ENCODE assay signal across 1 cellular context in genomic region chr3:70053293-70053692, GRCh38.
TF ChIP-seq lines count a peak whose summit lies in the region.

No MANE protein-coding gene starts in this region.

TF ChIP-seq in GM23338, 12 proteins besides CTCF, POLR2A, EP300 and RAD21 (continued from another document):
- TF ChIP-seq, protein P1, sequence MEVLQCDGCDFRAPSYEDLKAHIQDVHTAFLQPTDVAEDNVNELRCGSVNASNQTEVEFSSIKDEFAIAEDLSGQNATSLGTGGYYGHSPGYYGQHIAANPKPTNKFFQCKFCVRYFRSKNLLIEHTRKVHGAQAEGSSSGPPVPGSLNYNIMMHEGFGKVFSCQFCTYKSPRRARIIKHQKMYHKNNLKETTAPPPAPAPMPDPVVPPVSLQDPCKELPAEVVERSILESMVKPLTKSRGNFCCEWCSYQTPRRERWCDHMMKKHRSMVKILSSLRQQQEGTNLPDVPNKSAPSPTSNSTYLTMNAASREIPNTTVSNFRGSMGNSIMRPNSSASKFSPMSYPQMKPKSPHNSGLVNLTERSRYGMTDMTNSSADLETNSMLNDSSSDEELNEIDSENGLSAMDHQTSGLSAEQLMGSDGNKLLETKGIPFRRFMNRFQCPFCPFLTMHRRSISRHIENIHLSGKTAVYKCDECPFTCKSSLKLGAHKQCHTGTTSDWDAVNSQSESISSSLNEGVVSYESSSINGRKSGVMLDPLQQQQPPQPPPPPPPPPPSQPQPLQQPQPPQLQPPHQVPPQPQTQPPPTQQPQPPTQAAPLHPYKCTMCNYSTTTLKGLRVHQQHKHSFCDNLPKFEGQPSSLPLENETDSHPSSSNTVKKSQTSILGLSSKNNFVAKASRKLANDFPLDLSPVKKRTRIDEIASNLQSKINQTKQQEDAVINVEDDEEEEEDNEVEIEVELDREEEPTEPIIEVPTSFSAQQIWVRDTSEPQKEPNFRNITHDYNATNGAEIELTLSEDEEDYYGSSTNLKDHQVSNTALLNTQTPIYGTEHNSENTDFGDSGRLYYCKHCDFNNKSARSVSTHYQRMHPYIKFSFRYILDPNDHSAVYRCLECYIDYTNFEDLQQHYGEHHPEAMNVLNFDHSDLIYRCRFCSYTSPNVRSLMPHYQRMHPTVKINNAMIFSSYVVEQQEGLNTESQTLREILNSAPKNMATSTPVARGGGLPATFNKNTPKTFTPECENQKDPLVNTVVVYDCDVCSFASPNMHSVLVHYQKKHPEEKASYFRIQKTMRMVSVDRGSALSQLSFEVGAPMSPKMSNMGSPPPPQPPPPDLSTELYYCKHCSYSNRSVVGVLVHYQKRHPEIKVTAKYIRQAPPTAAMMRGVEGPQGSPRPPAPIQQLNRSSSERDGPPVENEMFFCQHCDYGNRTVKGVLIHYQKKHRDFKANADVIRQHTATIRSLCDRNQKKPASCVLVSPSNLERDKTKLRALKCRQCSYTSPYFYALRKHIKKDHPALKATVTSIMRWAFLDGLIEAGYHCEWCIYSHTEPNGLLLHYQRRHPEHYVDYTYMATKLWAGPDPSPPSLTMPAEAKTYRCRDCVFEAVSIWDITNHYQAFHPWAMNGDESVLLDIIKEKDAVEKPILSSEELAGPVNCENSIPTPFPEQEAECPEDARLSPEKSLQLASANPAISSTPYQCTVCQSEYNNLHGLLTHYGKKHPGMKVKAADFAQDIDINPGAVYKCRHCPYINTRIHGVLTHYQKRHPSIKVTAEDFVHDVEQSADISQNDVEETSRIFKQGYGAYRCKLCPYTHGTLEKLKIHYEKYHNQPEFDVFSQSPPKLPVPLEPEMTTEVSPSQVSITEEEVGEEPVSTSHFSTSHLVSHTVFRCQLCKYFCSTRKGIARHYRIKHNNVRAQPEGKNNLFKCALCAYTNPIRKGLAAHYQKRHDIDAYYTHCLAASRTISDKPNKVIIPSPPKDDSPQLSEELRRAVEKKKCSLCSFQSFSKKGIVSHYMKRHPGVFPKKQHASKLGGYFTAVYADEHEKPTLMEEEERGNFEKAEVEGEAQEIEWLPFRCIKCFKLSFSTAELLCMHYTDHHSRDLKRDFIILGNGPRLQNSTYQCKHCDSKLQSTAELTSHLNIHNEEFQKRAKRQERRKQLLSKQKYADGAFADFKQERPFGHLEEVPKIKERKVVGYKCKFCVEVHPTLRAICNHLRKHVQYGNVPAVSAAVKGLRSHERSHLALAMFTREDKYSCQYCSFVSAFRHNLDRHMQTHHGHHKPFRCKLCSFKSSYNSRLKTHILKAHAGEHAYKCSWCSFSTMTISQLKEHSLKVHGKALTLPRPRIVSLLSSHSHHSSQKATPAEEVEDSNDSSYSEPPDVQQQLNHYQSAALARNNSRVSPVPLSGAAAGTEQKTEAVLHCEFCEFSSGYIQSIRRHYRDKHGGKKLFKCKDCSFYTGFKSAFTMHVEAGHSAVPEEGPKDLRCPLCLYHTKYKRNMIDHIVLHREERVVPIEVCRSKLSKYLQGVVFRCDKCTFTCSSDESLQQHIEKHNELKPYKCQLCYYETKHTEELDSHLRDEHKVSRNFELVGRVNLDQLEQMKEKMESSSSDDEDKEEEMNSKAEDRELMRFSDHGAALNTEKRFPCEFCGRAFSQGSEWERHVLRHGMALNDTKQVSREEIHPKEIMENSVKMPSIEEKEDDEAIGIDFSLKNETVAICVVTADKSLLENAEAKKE (CRISPR knock-in tag; IDR thresholded peaks at IDR 0.05) = no peak
- TF ChIP-seq CREB1 (CRISPR knock-in tag; IDR thresholded peaks at IDR 0.05; ENCODE audit: low read depth) = no peak
- no peak for TF ChIP-seq EZH2phosphoT487 (IDR thresholded peaks at IDR 0.05; ENCODE audit: unreplicated experiment)
- no peak for TF ChIP-seq JUNB (IDR thresholded peaks at IDR 0.05; ENCODE audit: unreplicated experiment)
- TF ChIP-seq ZNF331 (CRISPR knock-in tag; IDR thresholded peaks at IDR 0.05; ENCODE audit: low read depth) = no peak
